ENCODE assay signal across 9 cellular contexts in genomic region chr12:712172-712863, GRCh38. TPM values are rescaled to one million over a fixed set of nuclear protein-coding genes. Genes with fewer than 3 reads are reported as not detected.
DNase-seq lines count a peak whose midpoint lies in the region; ATAC-seq and TF ChIP-seq lines count a peak whose summit lies in the region.
"Had no signal": no experiment of that assay in that cellular context is flagged by ENCODE, and none has a peak within 500 bp of the region (broad histone marks: within the 10 kb centered on the region; RNA-seq: fewer than 3 reads in every experiment).

No MANE protein-coding gene starts in this region.

- H3K36me3 Mint-ChIP-seq in naive thymus-derived CD8-positive, alpha-beta T cell, result no peaks in the 10 kb centered on the region

- no peaks in the 10 kb centered on the region for H3K36me3 ChIP-seq in MM.1S (replicated peaks; ENCODE audit: insufficient read depth, low read length)
- H3K36me3 ChIP-seq in mesenchymal stem cell (ENCODE audit: control insufficient read depth in 1 of 2, insufficient read depth in 2 of 2, low read depth in 1 of 2, low read length in 2 of 2), result no peaks in the 10 kb centered on the region
- H3K36me3 ChIP-seq: esophagus muscularis mucosa had no signal

- no peak overlapping the region; the same call in 1 of the 2 replicates for H3K9ac ChIP-seq in MM.1S (ENCODE audit: low read length)
- H3K9ac ChIP-seq in mesenchymal stem cell (ENCODE audit: low read length), result no peak overlapping the region

- H2AFZ ChIP-seq in MM.1S (ENCODE audit: low read length) (peak overlapping the region; percentile 48), mesenchymal stem cell (ENCODE audit: low read depth, low read length) (no peak overlapping the region)

- no peak overlapping the region for H3K4me3 Mint-ChIP-seq in naive thymus-derived CD8-positive, alpha-beta T cell

- no peak overlapping the region for H4K8ac ChIP-seq in mesenchymal stem cell (ENCODE audit: low read length)

- H3K4me2 ChIP-seq in MM.1S (ENCODE audit: low read depth, low read length), result peak overlapping the region; percentile 52
- no peak overlapping the region for H3K4me2 ChIP-seq in mesenchymal stem cell (ENCODE audit: low read length, poor library complexity, severe bottlenecking)

- peaks cover 5 to 25% (median 8%) of the 10 kb centered on the region in 4 donors for H3K4me1 Mint-ChIP-seq in naive thymus-derived CD8-positive, alpha-beta T cell

- H3K4ac ChIP-seq in mesenchymal stem cell (ENCODE audit: low read depth in 1 of 2, low read length in 2 of 2), result no peak overlapping the region

- no peak overlapping the region for H2BK5ac ChIP-seq in mesenchymal stem cell (ENCODE audit: low read depth, low read length, poor library complexity, severe bottlenecking)

- H3K27me3 ChIP-seq in MM.1S (replicated peaks; ENCODE audit: insufficient read depth, low read length), result no peaks in the 10 kb centered on the region
- H3K27me3 ChIP-seq in mesenchymal stem cell (ENCODE audit: control insufficient read depth in 1 of 2, insufficient read depth in 1 of 2, low read length in 2 of 2), result no peaks in the 10 kb centered on the region
- H3K27me3 ChIP-seq: esophagus muscularis mucosa had no signal

- H3K9me2 ChIP-seq in MM.1S (replicated peaks; ENCODE audit: insufficient read depth, low read length), result no peaks in the 10 kb centered on the region

- H3K27ac Mint-ChIP-seq in naive thymus-derived CD8-positive, alpha-beta T cell, result peak overlapping the region in 2 of 10 donors; percentile 19 to 58

- in situ Hi-C loops in astrocyte of the spinal cord (cut with HindIII; ENCODE audit: low sequenced_read_pairs), result no loop called here

- no peaks in the 10 kb centered on the region for H4K20me1 ChIP-seq in MM.1S (ENCODE audit: insufficient read depth, low read length)

- no peaks in the 10 kb centered on the region for H3F3A ChIP-seq in MM.1S (ENCODE audit: insufficient read depth, low read length)

- no peak overlapping the region for H3K18ac ChIP-seq in mesenchymal stem cell (ENCODE audit: low read depth in 1 of 2, low read length in 2 of 2)

- H3K9me3 ChIP-seq in MM.1S (replicated peaks; ENCODE audit: insufficient read depth, low read length) (no peaks in the 10 kb centered on the region), mesenchymal stem cell (ENCODE audit: control insufficient read depth, low read length) (no peaks in the 10 kb centered on the region)
- H3K9me3 ChIP-seq: esophagus muscularis mucosa had no signal

- peak; percentile 27 for DNase-seq in DMS53 treated with DMSO at 0.1 percent for 48 hours (lab: John Stamatoyannopoulos, UW; ENCODE audit: unreplicated experiment)
- peak; percentile 40 for DNase-seq in MM.1S
- DNase-seq in astrocyte of the spinal cord (ENCODE audit: low read depth, low spot score), result peak; percentile 57
- peak; percentile 34 for DNase-seq in mesenchymal stem cell
- DNase-seq in stimulated activated CD4-positive, alpha-beta T cell treated with anti-CD3 and anti-CD28 coated beads, Interleukin-2, amount 100 ng/mL, for 48 hours, result no peak
- DNase-seq in naive thymus-derived CD8-positive, alpha-beta T cell, result no peak

- ATAC-seq in GM18909 (IDR thresholded peaks at IDR 0.05; ENCODE audit: poor library complexity, unreplicated experiment) (no peak), GM19023 (IDR thresholded peaks at IDR 0.05; ENCODE audit: unreplicated experiment) (no peak)
- no peak for ATAC-seq in naive thymus-derived CD8-positive, alpha-beta T cell

- H3K14ac ChIP-seq in mesenchymal stem cell (ENCODE audit: low read length in 2 of 2), result no peak overlapping the region

- H2BK120ac ChIP-seq in mesenchymal stem cell (ENCODE audit: low read depth, low read length), result no peak overlapping the region

- H3K4me3 ChIP-seq in MM.1S (ENCODE audit: low read length) (no peak overlapping the region; the same call in 1 of the 2 replicates), astrocyte of the spinal cord (ENCODE audit: low read depth, low read length) (no peak overlapping the region), mesenchymal stem cell (ENCODE audit: insufficient read depth in 1 of 2, low read depth in 1 of 2, low read length in 2 of 2) (no peak overlapping the region)
- H3K4me3 ChIP-seq: esophagus muscularis mucosa had no signal

- no peak overlapping the region for H4K91ac ChIP-seq in mesenchymal stem cell (ENCODE audit: low read length)

- H3K27ac ChIP-seq in MM.1S (ENCODE audit: low read length) (peak overlapping the region; percentile 12; the same call in 1 of the 2 replicates), mesenchymal stem cell (ENCODE audit: low read length, poor library complexity, severe bottlenecking) (peak overlapping the region; percentile 7)
- H3K27ac ChIP-seq: esophagus muscularis mucosa had no signal

- H2BK15ac ChIP-seq in mesenchymal stem cell (ENCODE audit: low read depth, poor library complexity, severe bottlenecking), result no peak overlapping the region

- no peaks in the 10 kb centered on the region for H3K79me1 ChIP-seq in mesenchymal stem cell (replicated peaks; ENCODE audit: low read length, poor library complexity, severe bottlenecking)

- H2BK12ac ChIP-seq in mesenchymal stem cell (ENCODE audit: low read length in 2 of 2), result no peak overlapping the region

- no peak overlapping the region for H3K23ac ChIP-seq in mesenchymal stem cell (ENCODE audit: low read length in 2 of 2)

- TF ChIP-seq CTCF in MM.1S (IDR thresholded peaks at IDR 0.05; ENCODE audit: low read length), result no peak
- no peak for TF ChIP-seq CTCF in astrocyte of the spinal cord (IDR thresholded peaks at IDR 0.05; ENCODE audit: low read depth, low read length)

- 68% methylated on average over 7 of the region's 8 CpGs for WGBS in mesenchymal stem cell

- H3K9me3 Mint-ChIP-seq in naive thymus-derived CD8-positive, alpha-beta T cell, result no peaks in the 10 kb centered on the region

- no peaks in the 10 kb centered on the region for H3K79me2 ChIP-seq in MM.1S (ENCODE audit: low read length)

- H3K27me3 Mint-ChIP-seq in naive thymus-derived CD8-positive, alpha-beta T cell, result no peaks in the 10 kb centered on the region

- H2AK5ac ChIP-seq in mesenchymal stem cell (ENCODE audit: low read length, severe bottlenecking), result no peak overlapping the region

- H3K4me1 ChIP-seq in MM.1S (ENCODE audit: low read length) (peaks cover 3% of the 10 kb centered on the region), mesenchymal stem cell (ENCODE audit: control insufficient read depth, insufficient read depth, low read depth, low read length) (no peaks in the 10 kb centered on the region)
- H3K4me1 ChIP-seq: esophagus muscularis mucosa had no signal

- POLR2A ChIA-PET in naive thymus-derived CD8-positive, alpha-beta T cell (lab: Charles Lee), result interaction anchor here (0.6 kb wide), 1 partner anchor 17 kb away, joined by 3 read pairs; no protein-coding TSS in a partner anchor

RNA-seq across cellular contexts. Expression of gene WNK1, which starts 40.1 kb away (rescaled TPM):
- polyA plus RNA-seq in mesenchymal stem cell (2013, experiment 1 of 2), result 53.4 TPM
- 50.7 TPM for polyA plus RNA-seq in mesenchymal stem cell (2013, experiment 2 of 2)
- 100 to 1,000 TPM; 142 to 158 TPM for total RNA-seq in naive thymus-derived CD8-positive, alpha-beta T cell
- polyA plus RNA-seq in naive thymus-derived CD8-positive, alpha-beta T cell, result 10 to 100 TPM; 19.5 to 31.0 (median 26.7) TPM

RNA-seq across cellular contexts. Expression of gene NINJ2, which starts 49.1 kb away (rescaled TPM):
- 0.46 TPM for polyA plus RNA-seq in mesenchymal stem cell (2013, experiment 1 of 2)
- 0.47 TPM for polyA plus RNA-seq in mesenchymal stem cell (2013, experiment 2 of 2)
- total RNA-seq in naive thymus-derived CD8-positive, alpha-beta T cell, result 1 to 10 TPM in 1 of 2 experiments, under 1 TPM in 1; 0.85 to 1.4 TPM
- polyA plus RNA-seq in naive thymus-derived CD8-positive, alpha-beta T cell, result 1 to 10 TPM; 3.9 to 5.1 (median 4.0) TPM

Comparison
In these comparisons a context has a peak if more than half of its experiments do, and no peak if none do; other contexts are left out.
1. DNase-seq: peak in DMS53 treated with DMSO at 0.1 percent for 48 hours (single experiment), MM.1S (single experiment), astrocyte of the spinal cord (single experiment) and mesenchymal stem cell (single experiment); none in stimulated activated CD4-positive, alpha-beta T cell treated with anti-CD3 and anti-CD28 coated beads, Interleukin-2, amount 100 ng/mL, for 48 hours (0 of 2) and naive thymus-derived CD8-positive, alpha-beta T cell (0 of 10).